In genomic region chr20:33423141-33423834, GRCh38 we compare ENCODE assay signal across 9 cellular contexts. TPM values are rescaled to one million over a fixed set of nuclear protein-coding genes. Genes with fewer than 3 reads are reported as not detected.
A peak's percentile ranks its signal among the peaks of the same experiment; 100 is the strongest.
DNase-seq lines count a peak whose midpoint lies in the region; ATAC-seq and TF ChIP-seq lines count a peak whose summit lies in the region.
"Had no signal": no experiment of that assay in that cellular context is flagged by ENCODE, and none has a peak within 500 bp of the region (broad histone marks: within the 10 kb centered on the region; RNA-seq: fewer than 3 reads in every experiment).

No MANE protein-coding gene starts in this region.

- H3K4me1 ChIP-seq in gastroesophageal sphincter: peaks cover 0 to 19% (median 0%) of the 10 kb centered on the region in 3 donors

- DNase-seq in Caki2 (ENCODE audit: low read depth) (peak; percentile 39), sciatic nerve (ENCODE audit: low spot score) (no peak), iPS-NIHi7 (ENCODE audit: extremely low spot score) (no peak)
- DNase-seq in activated CD4-positive, alpha-beta T cell treated with anti-CD3 and anti-CD28 coated beads, Interleukin-2, amount 50 U/mL, for 4 hours: no peak
- DNase-seq: KG1 had no signal

- intact Hi-C loops in sciatic nerve (cut with DNase I): no loop called here

- peak overlapping the region; percentile 19 to 84 (median 70) for H3K27ac ChIP-seq in gastroesophageal sphincter

- peaks cover 0 to 11% of the 10 kb centered on the region in 2 donors for H3K36me3 ChIP-seq in gastroesophageal sphincter

- H3K4me3 ChIP-seq in gastroesophageal sphincter: no peak overlapping the region

- TF ChIP-seq EP300 in gastroesophageal sphincter (IDR thresholded peaks at IDR 0.05): no peak

- no peak for TF ChIP-seq POLR2A in gastroesophageal sphincter (IDR thresholded peaks at IDR 0.05)

- H3K27me3 ChIP-seq in gastroesophageal sphincter: no peaks in the 10 kb centered on the region

- ATAC-seq in SK-N-SH treated with all-trans-retinoic acid at 6 μM for 48 hours (peak; percentile 76), gastroesophageal sphincter (peak; percentile 83), sciatic nerve (peak; percentile 82), GM18858 (IDR thresholded peaks at IDR 0.05; ENCODE audit: unreplicated experiment) (no peak), HG03039 (IDR thresholded peaks at IDR 0.05; ENCODE audit: unreplicated experiment) (no peak)

- in situ Hi-C loops in Caki2 (cut with HindIII; ENCODE audit: low pct_unique_long_range_greater_than_20kb, low sequenced_read_pairs): no loop called here

- no peaks in the 10 kb centered on the region for H3K9me3 ChIP-seq in gastroesophageal sphincter

- WGBS in gastroesophageal sphincter (ENCODE audit: low coverage in 1 of 2), 2 donors: no CpG with 5 or more reads among the region's 7 CpGs

- no peak for TF ChIP-seq CTCF in gastroesophageal sphincter (IDR thresholded peaks at IDR 0.05)

TF ChIP-seq in SK-N-SH treated with all-trans-retinoic acid at 6 μM for 48 hours, 23 proteins besides CTCF, POLR2A, EP300 and RAD21:
- TF ChIP-seq BACH2 (CRISPR knock-in tag; IDR thresholded peaks at IDR 0.05; ENCODE audit: borderline replicate concordance) (no peak), SNAI2 (CRISPR knock-in tag; IDR thresholded peaks at IDR 0.05) (no peak), OSR1 (CRISPR knock-in tag; IDR thresholded peaks at IDR 0.05) (no peak), ZC3H10 (CRISPR knock-in tag; IDR thresholded peaks at IDR 0.05) (no peak), ZFP3 (CRISPR knock-in tag; IDR thresholded peaks at IDR 0.05) (no peak), ISL1 (CRISPR knock-in tag; IDR thresholded peaks at IDR 0.05) (no peak), RARB (CRISPR knock-in tag; IDR thresholded peaks at IDR 0.05) (no peak)

RNA-seq across cellular contexts. Expression of gene SNTA1, which starts 20.3 kb away (rescaled TPM):
- 49.5 and 52.1 TPM in 2 replicates for total RNA-seq in Caki2 (2014; rRNA removed; shearing (Covaris generic); ENCODE audit: low replicate concordance)
- total RNA-seq in gastroesophageal sphincter: 10 to 100 TPM; 26.8 to 54.6 (median 51.9) TPM
- total RNA-seq in sciatic nerve: 47.1 TPM

RNA-seq across cellular contexts. Expression of gene CDK5RAP1, which starts 22.0 kb away (rescaled TPM):
- total RNA-seq in Caki2 (2014; rRNA removed; shearing (Covaris generic); ENCODE audit: low replicate concordance): 31.0 and 32.3 TPM in 2 replicates
- total RNA-seq in gastroesophageal sphincter (10 to 100 TPM; 11.6 to 45.0 (median 22.4) TPM), sciatic nerve (27.4 TPM)

Comparison
In these comparisons a context has a peak if more than half of its experiments do, and no peak if none do; other contexts are left out.
1. ATAC-seq: peak in SK-N-SH treated with all-trans-retinoic acid at 6 μM for 48 hours (single experiment), gastroesophageal sphincter (single experiment) and sciatic nerve (single experiment); none in GM18858 (single experiment) and HG03039 (single experiment).